In genomic region chr1:105362438-105362837, GRCh38 we compare ENCODE assay signal across 30 cellular contexts.
"Had no signal": no experiment of that assay in that cellular context is flagged by ENCODE, and none has a peak within 500 bp of the region (broad histone marks: within the 10 kb centered on the region; RNA-seq: fewer than 3 reads in every experiment).

No MANE protein-coding gene starts in this region.

- H3K9ac ChIP-seq: neural progenitor cell had no signal

- H3K9me3 Mint-ChIP-seq: type B pancreatic cell had no signal

- H3K4me1 ChIP-seq: left lung, lower lobe of right lung, neural progenitor cell, right atrium auricular region, right lobe of liver, tibial nerve, vagina had no signal

- H3K36me3 ChIP-seq: left lung, lower lobe of right lung, neural progenitor cell, neutrophil, ovary, right atrium auricular region, right lobe of liver, tibial nerve, vagina had no signal

- ATAC-seq: left colon; left lung; lower lobe of right lung; natural killer cell; right lobe of liver; stimulated activated memory B cell treated with anti-CD40 and anti-IgM and Interleukin-4, amounts not matched to agents 10 μg/mL and 1 μg/mL and 100 μg/mL, for 72 hours; stimulated activated naive CD8-positive, alpha-beta T cell treated with anti-CD3 and anti-CD28 coated beads, Interleukin-15, amount 100 ng/mL, for 72 hours had no signal

- H3K4me3 ChIP-seq: left lung, lower lobe of right lung, neural progenitor cell, ovary, right atrium auricular region, right lobe of liver, smooth muscle cell, tibial nerve, vagina had no signal

- H3K9me3 ChIP-seq: left lung, lower lobe of right lung, neutrophil, ovary, right lobe of liver, tibial nerve, vagina had no signal

- H3K4me2 ChIP-seq: neural progenitor cell, smooth muscle cell had no signal

- DNase-seq: hypothalamus; kidney glomerular epithelial cell; left colon; left lung; lower lobe of right lung; mammary epithelial cell; mesenchymal stem cell; naive B cell; natural killer cell; nephron progenitor cell; occipital lobe; ovary; right lobe of liver; stimulated activated CD4-positive, alpha-beta T cell treated with anti-CD3 and anti-CD28 coated beads, Interleukin-1b, Interleukin-23, amount 100 ng/mL, for 48 hours; stimulated activated CD4-positive, alpha-beta T cell treated with anti-CD3 and anti-CD28 coated beads, Interleukin-2, amount 100 ng/mL, for 48 hours; stimulated activated CD4-positive, alpha-beta T cell treated with anti-CD3 and anti-CD28 coated beads, Interleukin-4, amount 100 ng/mL, for 4 hours; stimulated activated CD8-positive, alpha-beta memory T cell treated with anti-CD3 and anti-CD28 coated beads, Interleukin-4, amount 100 ng/mL, for 48 hours; stimulated activated naive CD4-positive, alpha-beta T cell treated with Interleukin-2 at 50 U/mL for 16 hours; stimulated activated naive CD8-positive, alpha-beta T cell treated with anti-CD3 and anti-CD28 coated beads, Interleukin-15, amount 100 ng/mL, for 72 hours; substantia nigra had no signal

- H3K36me3 Mint-ChIP-seq: mesothelial cell of epicardium; naive B cell; neural progenitor cell; stimulated activated memory B cell treated with anti-CD40 and anti-IgM and Interleukin-4, amounts not matched to agents 10 μg/mL and 1 μg/mL and 100 μg/mL, for 72 hours; type B pancreatic cell had no signal

- H3K4me3 Mint-ChIP-seq: mesothelial cell of epicardium; natural killer cell; nephron progenitor cell; neural progenitor cell; stimulated activated memory B cell treated with anti-CD40 and anti-IgM and Interleukin-4, amounts not matched to agents 10 μg/mL and 1 μg/mL and 100 μg/mL, for 72 hours; stimulated activated naive CD8-positive, alpha-beta T cell treated with anti-CD3 and anti-CD28 coated beads, Interleukin-15, amount 100 ng/mL, for 72 hours; type B pancreatic cell had no signal

- H3K27me3 Mint-ChIP-seq: naive B cell; progenitor cell of endocrine pancreas; stimulated activated memory B cell treated with anti-CD40 and anti-IgM and Interleukin-4, amounts not matched to agents 10 μg/mL and 1 μg/mL and 100 μg/mL, for 72 hours; stimulated activated naive CD8-positive, alpha-beta T cell treated with anti-CD3 and anti-CD28 coated beads, Interleukin-15, amount 100 ng/mL, for 72 hours; type B pancreatic cell had no signal

- H3K27me3 ChIP-seq: left lung, neural progenitor cell, neutrophil, ovary, right atrium auricular region, right lobe of liver, tibial nerve, vagina had no signal

- H3K4me1 Mint-ChIP-seq: naive B cell; natural killer cell; nephron progenitor cell; neural progenitor cell; stimulated activated memory B cell treated with anti-CD40 and anti-IgM and Interleukin-4, amounts not matched to agents 10 μg/mL and 1 μg/mL and 100 μg/mL, for 72 hours; stimulated activated naive CD8-positive, alpha-beta T cell treated with anti-CD3 and anti-CD28 coated beads, Interleukin-15, amount 100 ng/mL, for 72 hours had no signal

- H3K27ac ChIP-seq: left lung, lower lobe of right lung, neural progenitor cell, neutrophil, ovary, right atrium auricular region, right lobe of liver, tibial nerve, vagina had no signal

- H3K27ac Mint-ChIP-seq: mesothelial cell of epicardium; naive B cell; natural killer cell; nephron progenitor cell; neural progenitor cell; progenitor cell of endocrine pancreas; stimulated activated memory B cell treated with anti-CD40 and anti-IgM and Interleukin-4, amounts not matched to agents 10 μg/mL and 1 μg/mL and 100 μg/mL, for 72 hours; stimulated activated naive CD8-positive, alpha-beta T cell treated with anti-CD3 and anti-CD28 coated beads, Interleukin-15, amount 100 ng/mL, for 72 hours; type B pancreatic cell had no signal
